1 cellular context compared by ENCODE assay signal in the genomic region with DNA sequence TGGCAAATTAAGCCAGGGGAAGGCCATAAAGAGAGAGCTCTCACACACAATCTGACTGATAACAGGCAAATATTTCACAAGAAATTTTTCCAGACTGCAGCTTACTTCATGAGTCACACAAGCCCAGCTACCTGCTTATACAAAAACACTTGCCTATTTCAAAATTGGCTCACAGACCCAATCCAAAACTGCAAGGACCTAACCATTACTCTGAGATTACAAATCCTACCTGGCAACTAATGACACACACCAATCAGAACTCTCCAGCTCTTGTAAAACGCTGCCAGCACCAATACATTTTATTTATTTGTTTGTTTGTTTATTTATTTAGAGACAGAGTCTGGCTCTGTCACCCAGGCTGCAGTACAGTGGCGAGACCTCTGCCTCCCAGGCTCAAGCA.
TF ChIP-seq lines count a peak whose summit lies in the region.

No MANE protein-coding gene starts in this region.

TF ChIP-seq in GM12878, 131 proteins besides CTCF, POLR2A, EP300 and RAD21:
- no peak for TF ChIP-seq NRF1 (conservative IDR thresholded peaks at IDR 0.05; ENCODE audit: low read depth, low read length)
- no peak for TF ChIP-seq USF1 (IDR thresholded peaks at IDR 0.05; ENCODE audit: borderline replicate concordance, extremely low read length, insufficient read depth, low read depth, low read length)
- peak; percentile 86 for TF ChIP-seq RFX5 (IDR thresholded peaks at IDR 0.05; ENCODE audit: low read depth, low read length)
